ENCODE assay signal across 1 cellular context in the genomic region with DNA sequence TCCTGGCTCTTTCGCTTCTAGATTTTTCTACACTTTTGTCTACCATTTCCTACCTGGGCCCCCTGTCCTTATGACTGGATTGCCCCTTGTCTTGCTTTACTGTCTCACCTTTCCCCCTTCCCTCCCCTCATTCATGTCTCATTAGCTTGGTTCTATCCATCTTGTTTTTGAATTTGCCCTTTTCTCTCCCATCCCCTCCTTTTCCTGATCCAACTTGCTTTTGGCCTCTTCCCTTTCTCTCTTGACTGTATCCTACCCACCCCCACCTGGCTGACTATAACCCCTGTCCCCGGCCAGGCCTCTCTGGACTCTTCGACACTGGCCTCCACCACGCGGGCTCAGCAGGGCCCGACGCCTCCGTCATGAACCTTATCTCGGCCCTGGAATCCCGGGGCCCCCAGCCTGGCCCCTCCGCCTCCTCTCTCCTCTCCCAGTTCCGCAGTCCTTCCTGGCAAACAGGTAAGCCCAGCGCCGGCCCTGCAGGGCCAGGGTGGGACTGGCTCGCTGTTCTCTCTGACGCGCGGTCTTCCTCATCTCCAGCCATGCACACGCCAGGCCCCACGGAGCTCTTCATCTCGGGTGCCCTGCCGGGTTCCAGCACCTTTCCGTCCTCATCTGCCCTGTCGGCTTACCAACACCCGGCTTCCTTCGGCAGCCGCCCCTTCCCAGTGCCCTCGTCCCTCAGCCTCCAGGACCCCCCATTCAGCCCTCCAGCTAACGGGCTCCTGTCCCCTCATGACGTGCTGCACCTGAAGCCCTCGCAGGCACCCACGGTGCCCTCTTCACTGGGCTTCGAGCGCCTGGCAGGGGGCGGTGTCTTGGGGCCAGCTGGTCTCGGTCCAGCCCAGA.
TF ChIP-seq lines count a peak whose summit lies in the region.

No MANE protein-coding gene starts in this region.

TF ChIP-seq in GM12878, 131 proteins besides CTCF, POLR2A, EP300 and RAD21:
- TF ChIP-seq NR2C2 (IDR thresholded peaks at IDR 0.05; ENCODE audit: borderline replicate concordance, control insufficient read depth, insufficient read length, low read depth) (no peak), MXI1 (IDR thresholded peaks at IDR 0.05; ENCODE audit: low read depth, low read length) (no peak), RELA (IDR thresholded peaks at IDR 0.05; ENCODE audit: borderline replicate concordance, partially characterized antibody) (no peak), EZH2 (IDR thresholded peaks at IDR 0.05; ENCODE audit: borderline replicate concordance, control insufficient read depth, low read depth, low read length) (no peak)
- TF ChIP-seq, protein P1, sequence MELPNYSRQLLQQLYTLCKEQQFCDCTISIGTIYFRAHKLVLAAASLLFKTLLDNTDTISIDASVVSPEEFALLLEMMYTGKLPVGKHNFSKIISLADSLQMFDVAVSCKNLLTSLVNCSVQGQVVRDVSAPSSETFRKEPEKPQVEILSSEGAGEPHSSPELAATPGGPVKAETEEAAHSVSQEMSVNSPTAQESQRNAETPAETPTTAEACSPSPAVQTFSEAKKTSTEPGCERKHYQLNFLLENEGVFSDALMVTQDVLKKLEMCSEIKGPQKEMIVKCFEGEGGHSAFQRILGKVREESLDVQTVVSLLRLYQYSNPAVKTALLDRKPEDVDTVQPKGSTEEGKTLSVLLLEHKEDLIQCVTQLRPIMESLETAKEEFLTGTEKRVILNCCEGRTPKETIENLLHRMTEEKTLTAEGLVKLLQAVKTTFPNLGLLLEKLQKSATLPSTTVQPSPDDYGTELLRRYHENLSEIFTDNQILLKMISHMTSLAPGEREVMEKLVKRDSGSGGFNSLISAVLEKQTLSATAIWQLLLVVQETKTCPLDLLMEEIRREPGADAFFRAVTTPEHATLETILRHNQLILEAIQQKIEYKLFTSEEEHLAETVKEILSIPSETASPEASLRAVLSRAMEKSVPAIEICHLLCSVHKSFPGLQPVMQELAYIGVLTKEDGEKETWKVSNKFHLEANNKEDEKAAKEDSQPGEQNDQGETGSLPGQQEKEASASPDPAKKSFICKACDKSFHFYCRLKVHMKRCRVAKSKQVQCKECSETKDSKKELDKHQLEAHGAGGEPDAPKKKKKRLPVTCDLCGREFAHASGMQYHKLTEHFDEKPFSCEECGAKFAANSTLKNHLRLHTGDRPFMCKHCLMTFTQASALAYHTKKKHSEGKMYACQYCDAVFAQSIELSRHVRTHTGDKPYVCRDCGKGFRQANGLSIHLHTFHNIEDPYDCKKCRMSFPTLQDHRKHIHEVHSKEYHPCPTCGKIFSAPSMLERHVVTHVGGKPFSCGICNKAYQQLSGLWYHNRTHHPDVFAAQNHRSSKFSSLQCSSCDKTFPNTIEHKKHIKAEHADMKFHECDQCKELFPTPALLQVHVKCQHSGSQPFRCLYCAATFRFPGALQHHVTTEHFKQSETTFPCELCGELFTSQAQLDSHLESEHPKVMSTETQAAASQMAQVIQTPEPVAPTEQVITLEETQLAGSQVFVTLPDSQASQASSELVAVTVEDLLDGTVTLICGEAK (IDR thresholded peaks at IDR 0.05; ENCODE audit: borderline replicate concordance), result no peak
TF ChIP-seq in GM12878: peak in this region for 0.
